24 cellular contexts compared by ENCODE assay signal in genomic region chr1:63101336-63101735, GRCh38.
DNase-seq lines count a peak whose midpoint lies in the region; TF ChIP-seq lines count a peak whose summit lies in the region.
"Had no signal": no experiment of that assay in that cellular context is flagged by ENCODE, and none has a peak within 500 bp of the region (broad histone marks: within the 10 kb centered on the region; RNA-seq: fewer than 3 reads in every experiment).

No MANE protein-coding gene starts in this region.

- no peak overlapping the region for H3K4me3 ChIP-seq in WERI-Rb-1 (ENCODE audit: low read depth, low read length)
- H3K4me3 ChIP-seq: A549; BLaER1 treated with 17β-estradiol and CSF1 and Interleukin-3, amounts not matched to agents 10 nM and 100 nM; GM12878 had no signal

- DNase-seq in Caki2 (ENCODE audit: low read depth): peak; percentile 1
- peak; percentile 10 for DNase-seq in WERI-Rb-1
- DNase-seq in glomerular visceral epithelial cell (ENCODE audit: extremely low spot score): peak; percentile 18
- DNase-seq in kidney tubule cell (ENCODE audit: low spot score): peak; percentile 35
- no peak for DNase-seq in KG1 (lab: John Stamatoyannopoulos, UW)
- DNase-seq in NCI-H2107 (lab: John Stamatoyannopoulos, UW): no peak
- DNase-seq in activated CD8-positive, alpha-beta memory T cell treated with anti-CD3 and anti-CD28 coated beads, Interleukin-2, amount 50 U/mL, for 48 hours: no peak
- DNase-seq in activated CD4-positive, alpha-beta T cell treated with anti-CD3 and anti-CD28 coated beads for 1 hour: no peak
- DNase-seq: AML-193; Caco-2; CD4-positive, alpha-beta T cell; CD8-positive, alpha-beta T cell; DMS 273 treated with DMSO at 0.1 percent for 48 hours; DMS153; DMS53; DMS79; DND-41; EL; GDM1 had no signal

- no peaks in the 10 kb centered on the region for H3K27me3 ChIP-seq in WERI-Rb-1 (ENCODE audit: insufficient read depth, low read depth, severe bottlenecking)
- H3K27me3 ChIP-seq: BLaER1 treated with 17β-estradiol and CSF1 and Interleukin-3, amounts not matched to agents 10 nM and 100 nM had no signal

- no peaks in the 10 kb centered on the region for H3K9me3 ChIP-seq in WERI-Rb-1 (ENCODE audit: severe bottlenecking)
- H3K9me3 ChIP-seq: A549; BLaER1 treated with 17β-estradiol and CSF1 and Interleukin-3, amounts not matched to agents 10 nM and 100 nM; Caco-2 had no signal

- in situ Hi-C loops in Caki2 (cut with HindIII; ENCODE audit: low pct_unique_long_range_greater_than_20kb, low sequenced_read_pairs): no loop called here

- TF ChIP-seq CTCF in WERI-Rb-1 (IDR thresholded peaks at IDR 0.05; ENCODE audit: low read depth, low read length): no peak

- no peaks in the 10 kb centered on the region for H3K36me3 ChIP-seq in WERI-Rb-1
- H3K36me3 ChIP-seq: BLaER1 treated with 17β-estradiol and CSF1 and Interleukin-3, amounts not matched to agents 10 nM and 100 nM had no signal

- no peak overlapping the region for H3K27ac ChIP-seq in WERI-Rb-1
- H3K27ac ChIP-seq: 22Rv1; A549; BLaER1 treated with 17β-estradiol and CSF1 and Interleukin-3, amounts not matched to agents 10 nM and 100 nM; C4-2B had no signal

Comparison
In these comparisons a context has a peak if more than half of its experiments do, and no peak if none do; other contexts are left out.
1. DNase-seq: peak in Caki2 (single experiment), WERI-Rb-1 (single experiment), glomerular visceral epithelial cell (single experiment) and kidney tubule cell (single experiment); none in KG1 (single experiment), NCI-H2107 (single experiment), activated CD8-positive, alpha-beta memory T cell treated with anti-CD3 and anti-CD28 coated beads, Interleukin-2, amount 50 U/mL, for 48 hours (single experiment) and activated CD4-positive, alpha-beta T cell treated with anti-CD3 and anti-CD28 coated beads for 1 hour (single experiment).